ENCODE assay signal across 13 cellular contexts in genomic region chr2:152055366-152056108, GRCh38. TPM values are rescaled to one million over a fixed set of nuclear protein-coding genes. Genes with fewer than 3 reads are reported as not detected.
A peak's percentile ranks its signal among the peaks of the same experiment; 100 is the strongest.
DNase-seq lines count a peak whose midpoint lies in the region; ATAC-seq, FAIRE-seq and TF ChIP-seq lines count a peak whose summit lies in the region.
"Had no signal": no experiment of that assay in that cellular context is flagged by ENCODE, and none has a peak within 500 bp of the region (broad histone marks: within the 10 kb centered on the region; RNA-seq: fewer than 3 reads in every experiment).

No MANE protein-coding gene starts in this region.

- no peak for FAIRE-seq in astrocyte (lab: Jason Lieb, UNC)
- FAIRE-seq: GM18507 had no signal

- H3K4me3 Mint-ChIP-seq in astrocyte (ENCODE audit: unreplicated experiment) (peak overlapping the region; percentile 31), osteocyte (ENCODE audit: unreplicated experiment) (no peak overlapping the region)
- H3K4me3 Mint-ChIP-seq: type B pancreatic cell had no signal

- peaks cover 11% of the 10 kb centered on the region for H3K9me3 Mint-ChIP-seq in astrocyte (ENCODE audit: unreplicated experiment)
- peaks cover 2% of the 10 kb centered on the region for H3K9me3 Mint-ChIP-seq in osteocyte (ENCODE audit: unreplicated experiment)

- H3K79me2 ChIP-seq in astrocyte (ENCODE audit: insufficient read depth, low read length), result no peaks in the 10 kb centered on the region

- H3K27ac ChIP-seq in astrocyte (ENCODE audit: low read depth, low read length), result peak overlapping the region; percentile 44

- ATAC-seq in GM18502 (IDR thresholded peaks at IDR 0.05; ENCODE audit: poor library complexity, unreplicated experiment), result peak; percentile 78
- peak; percentile 45 for ATAC-seq in HG03442 (IDR thresholded peaks at IDR 0.05; ENCODE audit: unreplicated experiment)
- ATAC-seq in GM21390 (IDR thresholded peaks at IDR 0.05; ENCODE audit: unreplicated experiment), result no peak
- no peak for ATAC-seq in sciatic nerve

- H3K36me3 Mint-ChIP-seq in astrocyte (ENCODE audit: low read depth, unreplicated experiment) (peaks cover 4% of the 10 kb centered on the region), osteocyte (ENCODE audit: unreplicated experiment) (peaks cover 4% of the 10 kb centered on the region)
- H3K36me3 Mint-ChIP-seq: type B pancreatic cell had no signal

- no peak overlapping the region for H2AFZ ChIP-seq in astrocyte (ENCODE audit: low read depth, low read length)

- no peaks in the 10 kb centered on the region for H3K9me3 ChIP-seq in astrocyte (ENCODE audit: insufficient read depth, low read depth, low read length)

- TF ChIP-seq CTCF in astrocyte (IDR thresholded peaks at IDR 0.05; ENCODE audit: insufficient read depth, low read depth, low read length), result no peak
- TF ChIP-seq CTCF in osteocyte (IDR thresholded peaks at IDR 0.05), result no peak

- H3K4me1 Mint-ChIP-seq in astrocyte (ENCODE audit: low read depth, unreplicated experiment), result peaks cover 10% of the 10 kb centered on the region
- H3K4me1 Mint-ChIP-seq in osteocyte (ENCODE audit: unreplicated experiment), result peaks cover 26% of the 10 kb centered on the region

- peaks cover 8% of the 10 kb centered on the region for H3K4me1 ChIP-seq in astrocyte (ENCODE audit: insufficient read depth, low read length)

- peaks cover 2% of the 10 kb centered on the region for H3K27me3 Mint-ChIP-seq in astrocyte (ENCODE audit: low read depth, unreplicated experiment)
- no peaks in the 10 kb centered on the region for H3K27me3 Mint-ChIP-seq in osteocyte (ENCODE audit: unreplicated experiment)
- H3K27me3 Mint-ChIP-seq: type B pancreatic cell had no signal

- H3K27me3 ChIP-seq in astrocyte (ENCODE audit: insufficient read depth, low read length), result peaks cover 15% of the 10 kb centered on the region

- no peaks in the 10 kb centered on the region for H4K20me1 ChIP-seq in astrocyte (ENCODE audit: insufficient read depth, low read length)

- no peak overlapping the region for H3K4me3 ChIP-seq in astrocyte (ENCODE audit: insufficient read depth, low read depth, low read length)

- H3K9ac ChIP-seq in astrocyte (ENCODE audit: low read length), result no peak overlapping the region

- H3K4me2 ChIP-seq in astrocyte (ENCODE audit: low read length), result peak overlapping the region; percentile 20

- no peaks in the 10 kb centered on the region for H3K36me3 ChIP-seq in astrocyte (ENCODE audit: insufficient read depth, low read length)

- intact Hi-C loops in sciatic nerve (cut with DNase I), result no loop called here

- DNase-seq in astrocyte (ENCODE audit: low read depth) (peak; percentile 89), osteocyte (ENCODE audit: extremely low spot score, unreplicated experiment) (no peak), NCI-H2081 treated with DMSO at 0.1 percent for 48 hours (lab: John Stamatoyannopoulos, UW) (no peak), SK-N-DZ (ENCODE audit: low spot score) (no peak), sciatic nerve (ENCODE audit: low spot score) (no peak)
- DNase-seq: activated CD4-positive, alpha-beta T cell treated with anti-CD3 and anti-CD28 coated beads for 1 hour; glutamatergic neuron; SHP77 had no signal

- peak overlapping the region; percentile 83 for H3K27ac Mint-ChIP-seq in astrocyte (ENCODE audit: unreplicated experiment)
- H3K27ac Mint-ChIP-seq in osteocyte (ENCODE audit: unreplicated experiment), result peak overlapping the region; percentile 45
- H3K27ac Mint-ChIP-seq: type B pancreatic cell had no signal

RNA-seq across cellular contexts. Expression of gene CACNB4, which starts 43.3 kb away (rescaled TPM):
- total RNA-seq in astrocyte (1.8 and 2.9 TPM in 2 replicates), osteocyte (3.4 and 3.6 TPM in 2 replicates), sciatic nerve (11.4 TPM)
- 4.7 and 6.2 TPM in 2 replicates for polyA plus RNA-seq in SK-N-DZ (2014; cell fraction: cytosol; rRNA removed)
- 27.7 and 39.9 TPM in 2 replicates for polyA plus RNA-seq in SK-N-DZ (2014; cell fraction: nucleus; rRNA removed)

Comparison
In these comparisons a context has a peak if more than half of its experiments do, and no peak if none do; other contexts are left out.
1. ATAC-seq: peak in GM18502 (single experiment) and HG03442 (single experiment); none in GM21390 (single experiment) and sciatic nerve (single experiment).